11 cellular contexts compared by ENCODE assay signal in the genomic region with DNA sequence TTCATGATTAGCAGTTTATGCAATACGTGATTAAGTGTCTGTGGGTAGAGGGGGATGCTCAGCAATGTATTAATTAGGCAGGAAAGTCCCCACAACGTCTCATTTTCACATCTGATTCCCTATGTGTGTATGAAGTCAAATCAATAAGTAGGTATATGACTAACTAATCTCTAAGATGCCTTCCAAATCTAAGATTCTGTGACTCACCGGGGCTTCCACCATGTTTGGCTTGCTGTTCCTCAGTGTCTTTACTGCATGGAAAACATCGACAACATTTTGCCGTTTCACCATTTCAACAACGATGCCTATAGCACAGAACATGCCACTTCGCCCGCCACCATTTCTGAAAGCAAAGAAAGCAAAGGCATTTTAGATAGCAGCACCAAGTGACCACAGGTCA.
DNase-seq lines count a peak whose midpoint lies in the region; ATAC-seq, FAIRE-seq and TF ChIP-seq lines count a peak whose summit lies in the region.
"Had no signal": no experiment of that assay in that cellular context is flagged by ENCODE, and none has a peak within 500 bp of the region (broad histone marks: within the 10 kb centered on the region; RNA-seq: fewer than 3 reads in every experiment).

No MANE protein-coding gene starts in this region.

- no peak overlapping the region for H2AK5ac ChIP-seq in mesendoderm (ENCODE audit: low read length)

- CTCF ChIA-PET in A673 (lab: Charles Lee), result no interaction called here

- H3K27me3 ChIP-seq in astrocyte (ENCODE audit: insufficient read depth, low read length) (no peaks in the 10 kb centered on the region), A673 (replicated peaks; ENCODE audit: insufficient read depth, low read depth, low read length, poor library complexity) (no peaks in the 10 kb centered on the region), mesendoderm (ENCODE audit: insufficient read depth, low read length, poor library complexity) (no peaks in the 10 kb centered on the region)
- H3K27me3 ChIP-seq: thyroid gland had no signal

- TF ChIP-seq CTCF in astrocyte (IDR thresholded peaks at IDR 0.05; ENCODE audit: insufficient read depth, low read depth, low read length) (no peak), A673 (conservative IDR thresholded peaks at IDR 0.05; ENCODE audit: low read depth, low read length) (no peak)

- no peak overlapping the region for H3K4ac ChIP-seq in mesendoderm (ENCODE audit: low read depth, low read length)

- no peaks in the 10 kb centered on the region for H4K20me1 ChIP-seq in astrocyte (ENCODE audit: insufficient read depth, low read length)

- H3K23ac ChIP-seq in mesendoderm (ENCODE audit: low read length), result no peak overlapping the region

- no peak overlapping the region for H4K5ac ChIP-seq in mesendoderm (ENCODE audit: low read length)

- no peak overlapping the region for H3K18ac ChIP-seq in mesendoderm (ENCODE audit: low read length)

- no peak overlapping the region for H4K8ac ChIP-seq in mesendoderm (ENCODE audit: low read depth, low read length)

- no peak overlapping the region for H2BK15ac ChIP-seq in mesendoderm (replicated peaks; ENCODE audit: low read depth)

- peaks cover 20% of the 10 kb centered on the region for H3K36me3 Mint-ChIP-seq in activated CD4-positive, alpha-beta T cell treated with anti-CD3 and anti-CD28 coated beads, Interleukin-2, amount 10 ng/mL, durations not matched to agents 24 days and 14 days (ENCODE audit: low read depth)
- peaks cover 7% of the 10 kb centered on the region for H3K36me3 Mint-ChIP-seq in astrocyte (ENCODE audit: low read depth, unreplicated experiment)

- no TSS peak for BruUV-seq in A673 (replicated peaks; lab: Mats Ljungman, UMichigan)

- H3K27ac Mint-ChIP-seq in activated CD4-positive, alpha-beta T cell treated with anti-CD3 and anti-CD28 coated beads, Interleukin-2, amount 10 ng/mL, durations not matched to agents 24 days and 14 days, result peak overlapping the region; percentile 96
- H3K27ac Mint-ChIP-seq in astrocyte (ENCODE audit: unreplicated experiment), result peak overlapping the region; percentile 79

- intact Hi-C loops in activated CD4-positive, alpha-beta T cell treated with anti-CD3 and anti-CD28 coated beads, Interleukin-2, amount 10 ng/mL, durations not matched to agents 24 days and 14 days (cut with micrococcal nuclease), result loop anchor here (1.0 to 10.0 kb wide), 13 partner anchors 22 to 1518 kb away; no protein-coding TSS in a partner anchor
- intact Hi-C loops in A673 (cut with micrococcal nuclease; ENCODE audit: unreplicated experiment), result no loop called here

- no CpG with 5 or more reads among the region's 8 CpGs for WGBS in mesendoderm (ENCODE audit: extremely low coverage, insufficient coverage, low lambda C conversion rate)

- no peak overlapping the region for H2AFZ ChIP-seq in astrocyte (ENCODE audit: low read depth, low read length)

- H3K4me1 ChIP-seq in astrocyte (ENCODE audit: insufficient read depth, low read length) (peaks cover 14% of the 10 kb centered on the region), A673 (ENCODE audit: insufficient read depth, low read length, poor library complexity, severe bottlenecking) (no peaks in the 10 kb centered on the region), mesendoderm (ENCODE audit: control insufficient read depth, low read depth, low read length) (no peaks in the 10 kb centered on the region)
- H3K4me1 ChIP-seq: thyroid gland had no signal

- peaks cover 44% of the 10 kb centered on the region for H3K4me1 Mint-ChIP-seq in activated CD4-positive, alpha-beta T cell treated with anti-CD3 and anti-CD28 coated beads, Interleukin-2, amount 10 ng/mL, durations not matched to agents 24 days and 14 days
- H3K4me1 Mint-ChIP-seq in astrocyte (ENCODE audit: low read depth, unreplicated experiment), result peaks cover 17% of the 10 kb centered on the region

- FAIRE-seq in astrocyte (lab: Jason Lieb, UNC), result no peak

- H3K4me3 ChIP-seq in astrocyte (ENCODE audit: insufficient read depth, low read depth, low read length) (no peak overlapping the region), A673 (ENCODE audit: low read depth, low read length, poor library complexity, severe bottlenecking) (no peak overlapping the region), mesendoderm (ENCODE audit: low read length) (no peak overlapping the region)
- H3K4me3 ChIP-seq: thyroid gland had no signal

- H3K9ac ChIP-seq in astrocyte (ENCODE audit: low read length) (no peak overlapping the region), mesendoderm (ENCODE audit: low read length) (no peak overlapping the region)

- H2BK120ac ChIP-seq in mesendoderm (ENCODE audit: low read depth, low read length), result no peak overlapping the region

- H3K27me3 Mint-ChIP-seq in activated CD4-positive, alpha-beta T cell treated with anti-CD3 and anti-CD28 coated beads, Interleukin-2, amount 10 ng/mL, durations not matched to agents 24 days and 14 days, result no peaks in the 10 kb centered on the region
- H3K27me3 Mint-ChIP-seq in astrocyte (ENCODE audit: low read depth, unreplicated experiment), result no peaks in the 10 kb centered on the region

- H3K79me1 ChIP-seq in mesendoderm (ENCODE audit: low read length), result no peaks in the 10 kb centered on the region

- no peak overlapping the region for H3K56ac ChIP-seq in mesendoderm (ENCODE audit: low read length)

- H3K4me2 ChIP-seq in astrocyte (ENCODE audit: low read length) (no peak overlapping the region), mesendoderm (ENCODE audit: low read length) (no peak overlapping the region)

- peak overlapping the region; percentile 0 for H3K4me3 Mint-ChIP-seq in activated CD4-positive, alpha-beta T cell treated with anti-CD3 and anti-CD28 coated beads, Interleukin-2, amount 10 ng/mL, durations not matched to agents 24 days and 14 days
- no peak overlapping the region for H3K4me3 Mint-ChIP-seq in astrocyte (ENCODE audit: unreplicated experiment)

- peaks cover 19% of the 10 kb centered on the region for H3K9me3 Mint-ChIP-seq in activated CD4-positive, alpha-beta T cell treated with anti-CD3 and anti-CD28 coated beads, Interleukin-2, amount 10 ng/mL, durations not matched to agents 24 days and 14 days
- H3K9me3 Mint-ChIP-seq in astrocyte (ENCODE audit: unreplicated experiment), result no peaks in the 10 kb centered on the region

- no peak overlapping the region for H2BK5ac ChIP-seq in mesendoderm (ENCODE audit: low read length)

- no peak for ATAC-seq in GM19324 (IDR thresholded peaks at IDR 0.05; ENCODE audit: low FRiP score, unreplicated experiment)

- H3K36me3 ChIP-seq in KOPT-K1 (ENCODE audit: insufficient read depth, low read length), result peaks cover 15% of the 10 kb centered on the region
- peaks cover 31% of the 10 kb centered on the region for H3K36me3 ChIP-seq in astrocyte (ENCODE audit: insufficient read depth, low read length)
- peaks cover 8% of the 10 kb centered on the region for H3K36me3 ChIP-seq in A673 (ENCODE audit: insufficient read depth, low read length, poor library complexity, severe bottlenecking)
- H3K36me3 ChIP-seq in mesendoderm (ENCODE audit: control insufficient read depth, insufficient read depth, low read length), result no peaks in the 10 kb centered on the region

- peaks cover 13% of the 10 kb centered on the region for H3K9me3 ChIP-seq in KOPT-K1 (ENCODE audit: insufficient read depth, low read length, poor library complexity, severe bottlenecking)
- H3K9me3 ChIP-seq in astrocyte (ENCODE audit: insufficient read depth, low read depth, low read length), result no peaks in the 10 kb centered on the region
- H3K9me3 ChIP-seq in A673 (ENCODE audit: low read depth, low read length, poor library complexity, severe bottlenecking), result no peaks in the 10 kb centered on the region
- H3K9me3 ChIP-seq: thyroid gland had no signal

- DNase-seq in activated CD4-positive, alpha-beta T cell treated with anti-CD3 and anti-CD28 coated beads, Interleukin-2, amount 10 ng/mL, durations not matched to agents 24 days and 14 days, result peak; percentile 66
- DNase-seq in astrocyte (ENCODE audit: low read depth), result peak; percentile 19
- DNase-seq in stimulated activated CD4-positive, alpha-beta T cell treated with anti-CD3 and anti-CD28 coated beads, Interleukin-4, amount 100 ng/mL, for 24 hours, result peak; percentile 61
- DNase-seq in A673 (ENCODE audit: low spot score), result no peak
- DNase-seq in mesendoderm, result no peak
- DNase-seq in NCI-H1436 (lab: John Stamatoyannopoulos, UW), result no peak
- DNase-seq: Karpas-422, NCI-H2081, thyroid gland had no signal

- POLR2A ChIA-PET in A673 (lab: Charles Lee; ENCODE audit: low non-redundant PET), result no interaction called here

- H3K27ac ChIP-seq in KOPT-K1 (ENCODE audit: low read depth, low read length, poor library complexity, severe bottlenecking), result peak overlapping the region; percentile 93
- H3K27ac ChIP-seq in astrocyte (ENCODE audit: low read depth, low read length), result no peak overlapping the region
- H3K27ac ChIP-seq in A673 (ENCODE audit: low read depth, low read length, poor library complexity, severe bottlenecking), result no peak overlapping the region
- no peak overlapping the region for H3K27ac ChIP-seq in mesendoderm (ENCODE audit: low read depth, low read length)
- H3K27ac ChIP-seq: thyroid gland had no signal

- H3K79me2 ChIP-seq in astrocyte (ENCODE audit: insufficient read depth, low read length) (no peaks in the 10 kb centered on the region), mesendoderm (ENCODE audit: control insufficient read depth, insufficient read depth, low read length) (no peaks in the 10 kb centered on the region)

Comparison
In these comparisons a context has a peak if more than half of its experiments do, and no peak if none do; other contexts are left out.
1. DNase-seq: peak in activated CD4-positive, alpha-beta T cell treated with anti-CD3 and anti-CD28 coated beads, Interleukin-2, amount 10 ng/mL, durations not matched to agents 24 days and 14 days (single experiment), astrocyte (single experiment) and stimulated activated CD4-positive, alpha-beta T cell treated with anti-CD3 and anti-CD28 coated beads, Interleukin-4, amount 100 ng/mL, for 24 hours (single experiment); none in A673 (single experiment), mesendoderm (single experiment) and NCI-H1436 (single experiment).